15 cellular contexts compared by ENCODE assay signal in the genomic region with DNA sequence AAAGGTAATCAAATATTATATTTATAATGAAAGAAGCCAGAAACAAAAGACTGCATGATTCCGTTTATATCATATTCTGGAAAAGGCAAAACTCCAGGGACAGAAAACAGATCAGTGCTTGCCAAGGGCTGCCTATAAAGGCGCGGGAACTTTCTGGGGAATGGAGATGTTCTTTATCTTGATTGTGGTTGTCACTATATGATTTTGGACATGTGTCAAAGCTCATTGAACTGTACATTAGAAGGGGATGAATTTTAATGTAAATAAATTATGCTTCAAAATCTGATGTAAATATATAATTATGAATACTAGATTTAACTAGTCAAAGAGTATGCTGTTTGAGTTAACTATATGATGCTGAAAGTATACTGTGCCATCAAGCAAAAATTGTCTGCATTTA.
DNase-seq lines count a peak whose midpoint lies in the region; TF ChIP-seq lines count a peak whose summit lies in the region.
"Had no signal": no experiment of that assay in that cellular context is flagged by ENCODE, and none has a peak within 500 bp of the region (broad histone marks: within the 10 kb centered on the region; RNA-seq: fewer than 3 reads in every experiment).

No MANE protein-coding gene starts in this region.

- H3K4me3 ChIP-seq in BLaER1: peak overlapping the region; percentile 54; the same call in 1 of the 2 replicates
- no peak overlapping the region for H3K4me3 ChIP-seq in KMS-11 (IDR thresholded peaks at IDR 0.05; ENCODE audit: insufficient read depth, low read depth, low read length)
- H3K4me3 ChIP-seq in SK-N-MC: no peak overlapping the region
- H3K4me3 ChIP-seq in suprapubic skin: no peak overlapping the region
- H3K4me3 ChIP-seq: GM23338 had no signal

- H3K27ac ChIP-seq in BLaER1: peak overlapping the region; percentile 85
- peak overlapping the region; percentile 95 for H3K27ac ChIP-seq in KMS-11
- peak overlapping the region; percentile 83; the same call in 1 of the 2 replicates for H3K27ac ChIP-seq in SK-N-MC
- no peak overlapping the region for H3K27ac ChIP-seq in suprapubic skin
- H3K27ac ChIP-seq: HL-60 had no signal

- H3K79me2 ChIP-seq in KMS-11 (ENCODE audit: insufficient read depth, low read depth): no peaks in the 10 kb centered on the region

- H3K4me1 ChIP-seq in BLaER1 (peaks cover 43% of the 10 kb centered on the region), KMS-11 (ENCODE audit: low read depth, poor library complexity, severe bottlenecking) (peaks cover 36% of the 10 kb centered on the region), suprapubic skin (peaks cover 5% of the 10 kb centered on the region)

- H3K9me3 ChIP-seq in BLaER1 (peaks cover 19% of the 10 kb centered on the region), SK-N-MC (ENCODE audit: low read depth, low read length) (no peaks in the 10 kb centered on the region), suprapubic skin (no peaks in the 10 kb centered on the region)

- DNase-seq in SK-N-MC (ENCODE audit: low read depth, low spot score) (no peak), suprapubic skin (ENCODE audit: low spot score in 2 of 2) (no peak), SHP77 (lab: John Stamatoyannopoulos, UW) (no peak)
- no peak for DNase-seq in NK-92 treated with Interleukin-12 subunit alpha and Interleukin-12 subunit beta, amount 100 ng/mL, for 24 hours (lab: John Stamatoyannopoulos, UW)
- DNase-seq: ACHN; Calu3; CD8-positive, alpha-beta T cell; DMS79 treated with DMSO at 0.1 percent for 48 hours; GF-D8; HFFc6 had no signal

- H3K4me1 Mint-ChIP-seq in nephron: peaks cover 10% of the 10 kb centered on the region

- H3K36me3 ChIP-seq in BLaER1: no peaks in the 10 kb centered on the region
- no peaks in the 10 kb centered on the region for H3K36me3 ChIP-seq in KMS-11 (ENCODE audit: insufficient read depth)
- no peaks in the 10 kb centered on the region for H3K36me3 ChIP-seq in SK-N-MC (ENCODE audit: insufficient read depth, low read length)
- no peaks in the 10 kb centered on the region for H3K36me3 ChIP-seq in suprapubic skin

- H3K27me3 ChIP-seq in BLaER1: no peaks in the 10 kb centered on the region
- no peaks in the 10 kb centered on the region for H3K27me3 ChIP-seq in KMS-11 (ENCODE audit: insufficient read depth, low read depth)
- H3K27me3 ChIP-seq in suprapubic skin: no peaks in the 10 kb centered on the region

- no peaks in the 10 kb centered on the region for H3K36me3 Mint-ChIP-seq in nephron (ENCODE audit: low read depth)
- H3K36me3 Mint-ChIP-seq: CD8-positive, alpha-beta T cell had no signal

- WGBS in suprapubic skin: 64% methylated on average over 3 of the region's 3 CpGs

- H3K4me3 Mint-ChIP-seq in nephron: no peak overlapping the region
- H3K4me3 Mint-ChIP-seq: CD8-positive, alpha-beta T cell; GM23338; HFFc6 had no signal

- H3K4me2 ChIP-seq in BLaER1 (peak overlapping the region; percentile 80), KMS-11 (peak overlapping the region; percentile 94)
- H3K4me2 ChIP-seq: GM23338 had no signal

- peak overlapping the region in 2 of 3 experiments; percentile 33 to 44 for H3K27ac Mint-ChIP-seq in nephron
- H3K27ac Mint-ChIP-seq: CD8-positive, alpha-beta T cell; GM23338; HFFc6 had no signal

- TF ChIP-seq EP300 in suprapubic skin (IDR thresholded peaks at IDR 0.05): no peak

- TF ChIP-seq CTCF in KMS-11 (conservative IDR thresholded peaks at IDR 0.05; ENCODE audit: low read depth, low read length): no peak
- no peak for TF ChIP-seq CTCF in nephron (IDR thresholded peaks at IDR 0.05; ENCODE audit: unreplicated experiment in 3 of 3)
- no peak for TF ChIP-seq CTCF in suprapubic skin (IDR thresholded peaks at IDR 0.05)

- peaks cover 5% of the 10 kb centered on the region for H3K27me3 Mint-ChIP-seq in nephron (ENCODE audit: low read depth)

- H3K9me3 Mint-ChIP-seq in nephron: no peaks in the 10 kb centered on the region
- H3K9me3 Mint-ChIP-seq: CD8-positive, alpha-beta T cell; HFFc6 had no signal

- TF ChIP-seq POLR2A in suprapubic skin (IDR thresholded peaks at IDR 0.05): no peak

- H3K9ac ChIP-seq in BLaER1 (peak overlapping the region; percentile 72; the same call in 1 of the 2 replicates), KMS-11 (peak overlapping the region; percentile 72; the same call in 1 of the 2 replicates), SK-N-MC (ENCODE audit: insufficient read length) (peak overlapping the region; percentile 58)

- H2AFZ ChIP-seq in KMS-11 (ENCODE audit: low read depth): no peak overlapping the region
- H2AFZ ChIP-seq: GM23338 had no signal

- no peaks in the 10 kb centered on the region for H4K20me1 ChIP-seq in BLaER1
- H4K20me1 ChIP-seq in KMS-11 (ENCODE audit: insufficient read depth): no peaks in the 10 kb centered on the region
